ENCODE assay signal across 9 cellular contexts in genomic region chr4:10554694-10555093, GRCh38.
DNase-seq lines count a peak whose midpoint lies in the region; ATAC-seq and TF ChIP-seq lines count a peak whose summit lies in the region.
"Had no signal": no experiment of that assay in that cellular context is flagged by ENCODE, and none has a peak within 500 bp of the region (broad histone marks: within the 10 kb centered on the region; RNA-seq: fewer than 3 reads in every experiment).

No MANE protein-coding gene starts in this region.

- POLR2A ChIA-PET in CD4-positive, alpha-beta T cell (lab: Charles Lee) = no interaction called here

- no peaks in the 10 kb centered on the region for H3K4me1 ChIP-seq in aorta (ENCODE audit: control insufficient read depth in 1 of 2, insufficient read depth in 2 of 2, low read length in 2 of 2)

- H3K36me3 ChIP-seq in aorta (ENCODE audit: control insufficient read depth in 1 of 2, insufficient read depth in 2 of 2, low read length in 1 of 2) = no peaks in the 10 kb centered on the region

- H3K27ac ChIP-seq in CD4-positive, alpha-beta T cell (ENCODE audit: low read depth, low read length) = no peak overlapping the region
- H3K27ac ChIP-seq in aorta (ENCODE audit: low read depth in 1 of 2, low read length in 2 of 2) = no peak overlapping the region

- 5 to 6% methylated on average over 6 of the region's 6 CpGs for WGBS in aorta, 2 donors

- H3K4me3 Mint-ChIP-seq in CD4-positive, alpha-beta T cell = no peak overlapping the region
- no peak overlapping the region for H3K4me3 Mint-ChIP-seq in nephron progenitor cell
- H3K4me3 Mint-ChIP-seq: T-helper 1 cell treated with Interleukin-12 subunit alpha and Interleukin-12 subunit beta and Interleukin-4 antibody, amounts not matched to agents 30 μg/mL and 1 μg/mL, for 36 hours had no signal

- H3K27me3 Mint-ChIP-seq in CD4-positive, alpha-beta T cell = peaks cover 8% of the 10 kb centered on the region
- H3K27me3 Mint-ChIP-seq in nephron progenitor cell (ENCODE audit: low read depth, poor library complexity) = peaks cover 12% of the 10 kb centered on the region

- H3K36me3 Mint-ChIP-seq in CD4-positive, alpha-beta T cell (ENCODE audit: low read depth) = no peaks in the 10 kb centered on the region
- H3K36me3 Mint-ChIP-seq in nephron progenitor cell (ENCODE audit: low read depth) = no peaks in the 10 kb centered on the region

- ATAC-seq in CD4-positive, alpha-beta T cell (ENCODE audit: poor library complexity) = peak; percentile 48
- ATAC-seq in GM19372 (IDR thresholded peaks at IDR 0.05; ENCODE audit: low read depth, unreplicated experiment) = peak; percentile 81
- peak; percentile 79 for ATAC-seq in HG03469 (IDR thresholded peaks at IDR 0.05; ENCODE audit: unreplicated experiment)
- ATAC-seq in aorta (ENCODE audit: low FRiP score) = peak; percentile 84

- peak in 8 of 10 experiments; percentile 4 to 34 (median 14) for DNase-seq in CD4-positive, alpha-beta T cell
- peak; percentile 76 for DNase-seq in NCI-H748 (lab: John Stamatoyannopoulos, UW; ENCODE audit: unreplicated experiment)
- DNase-seq in activated CD8-positive, alpha-beta memory T cell treated with anti-CD3 and anti-CD28 coated beads, Interleukin-2, amount 50 U/mL, for 1 hour (ENCODE audit: extremely low read depth) = peak; percentile 3
- peak; percentile 67 for DNase-seq in fibroblast of mammary gland (ENCODE audit: low read depth)
- DNase-seq in nephron progenitor cell = peak; percentile 69
- no peak for DNase-seq in aorta

- peaks cover 6% of the 10 kb centered on the region for H3K4me1 Mint-ChIP-seq in CD4-positive, alpha-beta T cell (ENCODE audit: low read depth)
- no peaks in the 10 kb centered on the region for H3K4me1 Mint-ChIP-seq in nephron progenitor cell

- CTCF ChIA-PET in CD4-positive, alpha-beta T cell (lab: Charles Lee) = no interaction called here

- intact Hi-C loops in CD4-positive, alpha-beta T cell (cut with DNase I, micrococcal nuclease) = loop anchor here in 1 of 2 experiments (2.0 to 10.0 kb wide), 2 partner anchors 870 to 1070 kb away; no protein-coding TSS in a partner anchor
- intact Hi-C loops in aorta (cut with DNase I) = no loop called here

- no peaks in the 10 kb centered on the region for H3K27me3 ChIP-seq in CD4-positive, alpha-beta T cell (ENCODE audit: control insufficient read depth, insufficient read depth, low read length)
- peaks cover 0 to 2% of the 10 kb centered on the region in 2 donors for H3K27me3 ChIP-seq in aorta (ENCODE audit: control insufficient read depth in 1 of 2, insufficient read depth in 2 of 2, low read length in 1 of 2)

- H3K9me3 Mint-ChIP-seq in CD4-positive, alpha-beta T cell = no peaks in the 10 kb centered on the region
- no peaks in the 10 kb centered on the region for H3K9me3 Mint-ChIP-seq in nephron progenitor cell
- H3K9me3 Mint-ChIP-seq: T-helper 1 cell treated with Interleukin-12 subunit alpha and Interleukin-12 subunit beta and Interleukin-4 antibody, amounts not matched to agents 30 μg/mL and 1 μg/mL, for 36 hours had no signal

- no peaks in the 10 kb centered on the region for H3K9me3 ChIP-seq in CD4-positive, alpha-beta T cell (ENCODE audit: control insufficient read depth, low read length)
- H3K9me3 ChIP-seq in aorta (ENCODE audit: control insufficient read depth, low read length) = no peaks in the 10 kb centered on the region

- TF ChIP-seq CTCF in CD4-positive, alpha-beta T cell (IDR thresholded peaks at IDR 0.05) = peak; percentile 79
- TF ChIP-seq CTCF in fibroblast of mammary gland (conservative IDR thresholded peaks at IDR 0.05; ENCODE audit: control insufficient read depth, insufficient read depth, low read depth, low read length) = peak; percentile 83
- peak; percentile 68 for TF ChIP-seq CTCF in nephron progenitor cell (IDR thresholded peaks at IDR 0.05)

- no peak overlapping the region for H3K4me3 ChIP-seq in fibroblast of mammary gland (ENCODE audit: control insufficient read depth, low read depth, low read length)
- no peak overlapping the region for H3K4me3 ChIP-seq in aorta (ENCODE audit: low read length in 2 of 2)

- no peak overlapping the region for H3K27ac Mint-ChIP-seq in CD4-positive, alpha-beta T cell
- no peak overlapping the region for H3K27ac Mint-ChIP-seq in nephron progenitor cell
- H3K27ac Mint-ChIP-seq: T-helper 1 cell treated with Interleukin-12 subunit alpha and Interleukin-12 subunit beta and Interleukin-4 antibody, amounts not matched to agents 30 μg/mL and 1 μg/mL, for 36 hours had no signal

Comparison
In these comparisons a context has a peak if more than half of its experiments do, and no peak if none do; other contexts are left out.
1. DNase-seq: peak in CD4-positive, alpha-beta T cell (8 of 10), NCI-H748 (single experiment), activated CD8-positive, alpha-beta memory T cell treated with anti-CD3 and anti-CD28 coated beads, Interleukin-2, amount 50 U/mL, for 1 hour (single experiment), fibroblast of mammary gland (single experiment) and nephron progenitor cell (single experiment); none in aorta (0 of 2).
2. Peak in every context shown above with its lines, with median percentiles within 50 percentile points of each other: ATAC-seq and CTCF ChIP-seq.